ENCODE assay signal across 8 cellular contexts in genomic region chr1:44674113-44675000, GRCh38. TPM values are rescaled to one million over a fixed set of nuclear protein-coding genes. Genes with fewer than 3 reads are reported as not detected.
A peak's percentile ranks its signal among the peaks of the same experiment; 100 is the strongest.
DNase-seq lines count a peak whose midpoint lies in the region; ATAC-seq, FAIRE-seq and TF ChIP-seq lines count a peak whose summit lies in the region.

TSS of gene ARMH1 (plus strand) at chr1:44674714. CDS start at chr1:44689698, 14,984 bp downstream.
TSS of gene TMEM53 (minus strand) at chr1:44674481. CDS start at chr1:44674391, 90 bp downstream.

- H3K4me3 ChIP-seq in AG04450 (ENCODE audit: low read depth, low read length): peak within 1 kb of the TSS; percentile 91
- H3K4me3 ChIP-seq in WI38 (ENCODE audit: low read depth, low read length): peak within 1 kb of the TSS; percentile 69
- H3K4me3 ChIP-seq in bronchial epithelial cell (ENCODE audit: low read depth, low read length): peak within 1 kb of the TSS; percentile 52
- peak within 1 kb of the TSS; percentile 47 to 65 for H3K4me3 ChIP-seq in small intestine (ENCODE audit: low read depth in 1 of 2, low read length in 2 of 2)

- WGBS in small intestine, 3 donors: 1 to 3% (median 1%) methylated on average over 49 to 56 of the region's 56 CpGs

- DNase-seq in AG04450 (ENCODE audit: low read depth, low spot score) (peak; percentile 97), NCI-H2196 (lab: John Stamatoyannopoulos, UW; ENCODE audit: unreplicated experiment) (peak; percentile 99), bronchial epithelial cell (ENCODE audit: low read depth) (peak; percentile 96), iPS-NIHi11 (ENCODE audit: low spot score) (peak; percentile 98), small intestine (peak; percentile 100)

- CTCF ChIA-PET in AG04450 (lab: Charles Lee): interaction anchor here (0.5 to 4.2 kb wide), 5 partner anchors 14 to 296 kb away, joined by 3 to 24 read pairs (median 3); partner anchors contain the start of gene RNU5D-1

- peaks cover 11 to 14% of the 10 kb centered on the region in 2 donors for H3K4me1 ChIP-seq in small intestine (ENCODE audit: control insufficient read depth in 2 of 2, insufficient read depth in 1 of 2, low read depth in 1 of 2, low read length in 1 of 2)

- H3K9me3 ChIP-seq in AG04450 (ENCODE audit: control insufficient read depth, insufficient read depth, low read length) (no peaks in the 10 kb centered on the region), small intestine (ENCODE audit: control insufficient read depth, low read depth) (no peaks in the 10 kb centered on the region)

- H3K27me3 ChIP-seq in AG04450 (ENCODE audit: control insufficient read depth, insufficient read depth, low read length): no peaks in the 10 kb centered on the region
- no peaks in the 10 kb centered on the region for H3K27me3 ChIP-seq in bronchial epithelial cell (ENCODE audit: control insufficient read depth, insufficient read depth, low read length)
- H3K27me3 ChIP-seq in small intestine (ENCODE audit: control insufficient read depth in 2 of 2, insufficient read depth in 2 of 2, low read length in 2 of 2): no peaks in the 10 kb centered on the region

- FAIRE-seq in bronchial epithelial cell (lab: Jason Lieb, UNC) (no peak), small intestine (lab: Jason Lieb, UNC) (no peak)

- POLR2A ChIA-PET in AG04450 (lab: Yijun Ruan, JAX): interaction anchor here (0.6 to 1.6 kb wide), 6 partner anchors 17 to 56 kb away, joined by 3 to 9 read pairs (median 6); no protein-coding TSS in a partner anchor

- H3K36me3 ChIP-seq in bronchial epithelial cell (ENCODE audit: control insufficient read depth, insufficient read depth, low read length) (no peaks in the 10 kb centered on the region), small intestine (ENCODE audit: control insufficient read depth in 2 of 2, insufficient read depth in 2 of 2, low read length in 2 of 2) (no peaks in the 10 kb centered on the region)

- TF ChIP-seq CTCF in AG04450 (IDR thresholded peaks at IDR 0.05; ENCODE audit: low read depth, low read length): no peak
- no peak for TF ChIP-seq CTCF in WI38 (IDR thresholded peaks at IDR 0.05; ENCODE audit: low read depth, low read length)
- TF ChIP-seq CTCF in bronchial epithelial cell (IDR thresholded peaks at IDR 0.05; ENCODE audit: insufficient read depth, low read length, severe bottlenecking): no peak

- ATAC-seq in GM18873 (IDR thresholded peaks at IDR 0.05; ENCODE audit: low FRiP score, unreplicated experiment) (peak; percentile 81), HG03135 (IDR thresholded peaks at IDR 0.05; ENCODE audit: unreplicated experiment) (peak; percentile 88)

- H3K27ac ChIP-seq in AG04450 (ENCODE audit: low read depth, low read length): peak within 1 kb of the TSS; percentile 92
- peak within 1 kb of the TSS; percentile 97 for H3K27ac ChIP-seq in small intestine (ENCODE audit: low read depth in 1 of 2, low read length in 1 of 2)

RNA-seq across cellular contexts. Expression of gene ARMH1, which starts in this region (rescaled TPM):
- polyA plus RNA-seq in AG04450 (2011; rRNA removed) (2.7 and 3.4 TPM in 2 replicates), small intestine (1 to 10 TPM; 2.7 to 6.5 (median 4.2) TPM)
- polyA minus RNA-seq in AG04450 (2011; rRNA and poly(A)+ RNA removed): 1.0 and 1.7 TPM in 2 replicates
- total RNA-seq in bronchial epithelial cell: 0.38 TPM in 1 of 2 replicates, not detected in the other

RNA-seq across cellular contexts. Expression of gene TMEM53, which starts in this region (rescaled TPM):
- polyA plus RNA-seq in AG04450 (2011; rRNA removed) (4.4 and 6.1 TPM in 2 replicates), small intestine (10 to 100 TPM; 20.1 to 27.2 (median 25.4) TPM)
- 3.6 and 7.8 TPM in 2 replicates for polyA minus RNA-seq in AG04450 (2011; rRNA and poly(A)+ RNA removed)
- 6.1 and 8.3 TPM in 2 replicates for total RNA-seq in bronchial epithelial cell

Comparison
In these comparisons a context has a peak if more than half of its experiments do, and no peak if none do; other contexts are left out.
1. Peak in every context shown above with its lines: DNase-seq, ATAC-seq, H3K4me3 ChIP-seq and H3K27ac ChIP-seq.